Comparison of ENCODE assay signal across 11 cellular contexts in genomic region chr4:108135549-108136209, GRCh38. TPM values are rescaled to one million over a fixed set of nuclear protein-coding genes. Genes with fewer than 3 reads are reported as not detected.
A peak's percentile ranks its signal among the peaks of the same experiment; 100 is the strongest.
DNase-seq lines count a peak whose midpoint lies in the region; ATAC-seq and TF ChIP-seq lines count a peak whose summit lies in the region.
"Had no signal": no experiment of that assay in that cellular context is flagged by ENCODE, and none has a peak within 500 bp of the region (broad histone marks: within the 10 kb centered on the region; RNA-seq: fewer than 3 reads in every experiment).

No MANE protein-coding gene starts in this region.

- peak; percentile 97 for ATAC-seq in WTC11

- H3K27ac ChIP-seq in suprapubic skin = no peak overlapping the region

- H3K27me3 Mint-ChIP-seq in T-helper 1 cell treated with Interleukin-12 subunit alpha and Interleukin-12 subunit beta and Interleukin-4 antibody, amounts not matched to agents 30 μg/mL and 1 μg/mL, for 36 hours (ENCODE audit: low read depth) = no peaks in the 10 kb centered on the region
- H3K27me3 Mint-ChIP-seq in WTC11 (ENCODE audit: low read depth) (peaks cover 17% of the 10 kb centered on the region), nephron progenitor cell (ENCODE audit: low read depth, poor library complexity) (no peaks in the 10 kb centered on the region)

- H3K27me3 ChIP-seq in suprapubic skin = no peaks in the 10 kb centered on the region

- in situ Hi-C loops in KBM-7 (cut with MboI; ENCODE audit: low pct_unique_long_range_greater_than_20kb, low sequenced_read_pairs) = no loop called here

- TF ChIP-seq CTCF in WTC11 (IDR thresholded peaks at IDR 0.05) (no peak), nephron progenitor cell (IDR thresholded peaks at IDR 0.05) (no peak), suprapubic skin (IDR thresholded peaks at IDR 0.05) (no peak)

- POLR2A ChIA-PET in WTC11 (lab: Charles Lee) = no interaction called here

- DNase-seq in T-helper 1 cell (no peak), KBM-7 (peak; percentile 34), WTC11 (ENCODE audit: low spot score) (peak; percentile 69), nephron progenitor cell (peak; percentile 61), suprapubic skin (ENCODE audit: low spot score in 2 of 2) (no peak), dermis blood vessel endothelial cell (no peak), NCI-H1092 treated with DMSO at 0.1 percent for 48 hours (lab: John Stamatoyannopoulos, UW) (no peak)
- DNase-seq: Kasumi-1, substantia nigra had no signal

- peaks cover 64% of the 10 kb centered on the region for H3K4me1 Mint-ChIP-seq in T-helper 1 cell treated with Interleukin-12 subunit alpha and Interleukin-12 subunit beta and Interleukin-4 antibody, amounts not matched to agents 30 μg/mL and 1 μg/mL, for 36 hours (ENCODE audit: low read depth)
- peaks cover 29% of the 10 kb centered on the region for H3K4me1 Mint-ChIP-seq in WTC11
- peaks cover 69% of the 10 kb centered on the region for H3K4me1 Mint-ChIP-seq in nephron progenitor cell
- H3K4me1 Mint-ChIP-seq: memory B cell had no signal

- H3K9me3 ChIP-seq in suprapubic skin = no peaks in the 10 kb centered on the region

- TF ChIP-seq EP300 in suprapubic skin (IDR thresholded peaks at IDR 0.05) = no peak

- 67% methylated on average over 4 of the region's 4 CpGs for WGBS in suprapubic skin

- H3K36me3 ChIP-seq in suprapubic skin = no peaks in the 10 kb centered on the region

- no peak overlapping the region for H3K4me3 ChIP-seq in suprapubic skin

- peaks cover 41% of the 10 kb centered on the region for H3K36me3 Mint-ChIP-seq in T-helper 1 cell treated with Interleukin-12 subunit alpha and Interleukin-12 subunit beta and Interleukin-4 antibody, amounts not matched to agents 30 μg/mL and 1 μg/mL, for 36 hours (ENCODE audit: low read depth)
- H3K36me3 Mint-ChIP-seq in WTC11 (no peaks in the 10 kb centered on the region), nephron progenitor cell (ENCODE audit: low read depth) (peaks cover 17% of the 10 kb centered on the region)
- H3K36me3 Mint-ChIP-seq: memory B cell had no signal

- H3K9me3 Mint-ChIP-seq in T-helper 1 cell treated with Interleukin-12 subunit alpha and Interleukin-12 subunit beta and Interleukin-4 antibody, amounts not matched to agents 30 μg/mL and 1 μg/mL, for 36 hours = no peaks in the 10 kb centered on the region
- no peaks in the 10 kb centered on the region for H3K9me3 Mint-ChIP-seq in WTC11
- no peaks in the 10 kb centered on the region for H3K9me3 Mint-ChIP-seq in nephron progenitor cell
- H3K9me3 Mint-ChIP-seq: memory B cell had no signal

- no peaks in the 10 kb centered on the region for H3K4me1 ChIP-seq in suprapubic skin

- H3K4me3 Mint-ChIP-seq in T-helper 1 cell treated with Interleukin-12 subunit alpha and Interleukin-12 subunit beta and Interleukin-4 antibody, amounts not matched to agents 30 μg/mL and 1 μg/mL, for 36 hours = peak overlapping the region; percentile 73
- H3K4me3 Mint-ChIP-seq in WTC11 (no peak overlapping the region), nephron progenitor cell (peak overlapping the region; percentile 60)
- H3K4me3 Mint-ChIP-seq: memory B cell had no signal

- CTCF ChIA-PET in WTC11 (lab: Charles Lee) = interaction anchor here (0.6 to 1.0 kb wide), 5 partner anchors 11 to 1218 kb away, joined by 3 to 6 read pairs (median 4); no protein-coding TSS in a partner anchor

- H3K27ac Mint-ChIP-seq in T-helper 1 cell treated with Interleukin-12 subunit alpha and Interleukin-12 subunit beta and Interleukin-4 antibody, amounts not matched to agents 30 μg/mL and 1 μg/mL, for 36 hours = peak overlapping the region; percentile 86
- H3K27ac Mint-ChIP-seq in WTC11 (no peak overlapping the region), nephron progenitor cell (peak overlapping the region; percentile 97)
- H3K27ac Mint-ChIP-seq: memory B cell had no signal

- no peak for TF ChIP-seq POLR2A in suprapubic skin (IDR thresholded peaks at IDR 0.05)

TF ChIP-seq in WTC11, 78 proteins besides CTCF, POLR2A, EP300 and RAD21:
- TF ChIP-seq TCF7 (CRISPR knock-in tag; IDR thresholded peaks at IDR 0.05; ENCODE audit: low read depth) = no peak
- TF ChIP-seq ZNF317 (CRISPR knock-in tag; IDR thresholded peaks at IDR 0.05; ENCODE audit: borderline replicate concordance, low read depth) = peak; percentile 52; the same call in 1 of the 2 replicates
- TF ChIP-seq ZNF425 (CRISPR knock-in tag; conservative IDR thresholded peaks at IDR 0.05) = no peak
- no peak for TF ChIP-seq ZNF138 (CRISPR knock-in tag; conservative IDR thresholded peaks at IDR 0.05)
- no peak for TF ChIP-seq MXD4 (CRISPR knock-in tag; IDR thresholded peaks at IDR 0.05; ENCODE audit: borderline replicate concordance)
- no peak for TF ChIP-seq STAT6 (CRISPR knock-in tag; conservative IDR thresholded peaks at IDR 0.05; ENCODE audit: low read depth)

RNA-seq across cellular contexts. Expression of gene LEF1, which starts 33.1 kb away (rescaled TPM):
- total RNA-seq in WTC11 (2021) (1.2 to 1.6 TPM (median 1.3 TPM) in 3 replicates), suprapubic skin (10 to 100 TPM in 2 of 4 donors, 1 to 10 TPM in 2; 7.2 to 23.4 (median 14.5) TPM), dermis blood vessel endothelial cell (0.68 and 0.84 TPM in 2 replicates)

Comparison
In these comparisons a context has a peak if more than half of its experiments do, and no peak if none do; other contexts are left out.
1. DNase-seq: peak in KBM-7 (single experiment), WTC11 (single experiment) and nephron progenitor cell (single experiment); none in T-helper 1 cell (0 of 5), suprapubic skin (0 of 2), dermis blood vessel endothelial cell (single experiment) and NCI-H1092 treated with DMSO at 0.1 percent for 48 hours (single experiment).